Comparison of ENCODE assay signal across 18 cellular contexts in the genomic region with DNA sequence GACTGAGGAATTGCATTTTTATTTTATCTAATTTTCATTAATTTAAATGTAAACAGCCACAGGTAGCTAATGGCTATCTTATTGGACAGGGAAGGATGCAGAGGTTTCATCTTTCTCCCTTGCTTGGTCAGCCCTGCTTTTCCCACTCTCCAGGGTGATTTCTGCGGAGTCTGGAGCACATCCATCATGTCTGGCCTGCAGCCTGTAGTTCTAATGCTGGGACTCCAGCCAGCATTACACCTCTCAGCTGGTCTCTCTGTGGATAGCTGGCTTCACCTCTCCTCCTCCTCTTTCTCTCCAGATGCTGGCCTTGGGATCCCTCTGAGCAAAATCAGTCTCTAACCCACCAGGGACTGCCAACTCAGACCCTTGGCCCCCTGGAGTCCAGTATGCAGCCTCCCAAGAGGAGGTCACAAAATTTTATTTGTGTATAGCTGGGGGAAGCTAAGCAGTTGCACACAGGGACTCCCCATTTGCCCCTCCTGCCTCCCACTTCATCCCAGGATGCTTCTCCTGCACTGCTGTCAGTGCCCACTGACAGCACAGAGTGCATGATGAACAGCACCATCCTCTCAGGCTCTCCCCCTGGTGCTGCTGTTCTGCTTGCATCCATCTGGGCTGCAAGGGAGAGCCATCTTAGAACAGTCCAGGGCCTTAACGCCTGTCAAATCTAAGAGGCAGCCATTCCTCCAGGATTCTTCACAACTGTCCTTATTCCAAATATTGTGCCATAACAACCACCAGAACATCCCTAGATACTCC. TPM values are rescaled to one million over a fixed set of nuclear protein-coding genes. Genes with fewer than 3 reads are reported as not detected.
DNase-seq lines count a peak whose midpoint lies in the region; ATAC-seq and TF ChIP-seq lines count a peak whose summit lies in the region.
"Had no signal": no experiment of that assay in that cellular context is flagged by ENCODE, and none has a peak within 500 bp of the region (broad histone marks: within the 10 kb centered on the region; RNA-seq: fewer than 3 reads in every experiment).

No MANE protein-coding gene starts in this region.

- H3K36me3 ChIP-seq in PC-9 (ENCODE audit: low read depth), result no peaks in the 10 kb centered on the region

- H3K79me2 ChIP-seq in PC-9 (ENCODE audit: low read depth), result no peaks in the 10 kb centered on the region
- H3K79me2 ChIP-seq: parathyroid adenoma had no signal

- H3K4me3 ChIP-seq in AG10803 (ENCODE audit: low read length) (no peak overlapping the region), astrocyte of the spinal cord (ENCODE audit: low read depth, low read length) (no peak overlapping the region), PC-9 (no peak overlapping the region)
- H3K4me3 ChIP-seq: coronary artery had no signal

- H3K9me2 ChIP-seq in PC-9 (ENCODE audit: insufficient read depth), result no peaks in the 10 kb centered on the region

- BruUV-seq in PC-9 (replicated peaks; lab: Mats Ljungman, UMichigan), result no TSS peak

- TF ChIP-seq CTCF in AG10803 (conservative IDR thresholded peaks at IDR 0.05; ENCODE audit: low read length) (no peak), astrocyte of the spinal cord (IDR thresholded peaks at IDR 0.05; ENCODE audit: low read depth, low read length) (no peak), PC-9 (conservative IDR thresholded peaks at IDR 0.05) (no peak)

- peaks cover 54% of the 10 kb centered on the region for H3K27me3 ChIP-seq in PC-9 (ENCODE audit: insufficient read depth, low read depth)

- in situ Hi-C loops in astrocyte of the spinal cord (cut with HindIII; ENCODE audit: low sequenced_read_pairs), result no loop called here

- POLR2A ChIA-PET in PC-9 (lab: Charles Lee; ENCODE audit: unreplicated experiment), result no interaction called here

- ATAC-seq in left lobe of liver (peak; percentile 64), HG03520 (IDR thresholded peaks at IDR 0.05; ENCODE audit: unreplicated experiment) (no peak)
- ATAC-seq: activated T-cell treated with anti-CD3 and anti-CD28 coated beads, Interleukin-2, amount 50 U/mL, for 72 hours had no signal

- no peak overlapping the region for H3K4me2 ChIP-seq in PC-9

- H3K9me3 ChIP-seq in PC-9 (ENCODE audit: insufficient read depth, low read depth), result no peaks in the 10 kb centered on the region

- CTCF ChIA-PET in PC-9 (lab: Charles Lee), result no interaction called here

- H4K20me1 ChIP-seq in PC-9 (ENCODE audit: insufficient read depth), result no peaks in the 10 kb centered on the region

- intact Hi-C loops in PC-9 (cut with micrococcal nuclease; ENCODE audit: unreplicated experiment), result no loop called here

- no peak overlapping the region for H2AFZ ChIP-seq in PC-9
- H2AFZ ChIP-seq: parathyroid adenoma had no signal

- no peaks in the 10 kb centered on the region for H3K4me1 ChIP-seq in PC-9 (replicated peaks; ENCODE audit: insufficient read depth)
- H3K4me1 ChIP-seq: parathyroid adenoma had no signal

- H3F3A ChIP-seq in PC-9 (ENCODE audit: insufficient read depth, low read depth), result no peaks in the 10 kb centered on the region

- peak; percentile 25 for DNase-seq in AG10803 (ENCODE audit: low read depth)
- peak; percentile 29 for DNase-seq in NCI-H1694 (lab: John Stamatoyannopoulos, UW)
- peak; percentile 70 for DNase-seq in astrocyte of the spinal cord (ENCODE audit: low read depth, low spot score)
- no peak for DNase-seq in left lobe of liver (ENCODE audit: low spot score)
- no peak for DNase-seq in PC-9
- no peak for DNase-seq in NCI-H510A (lab: John Stamatoyannopoulos, UW)
- DNase-seq in iPS-NIHi11 (ENCODE audit: low spot score), result no peak
- DNase-seq: activated T-cell treated with anti-CD3 and anti-CD28 coated beads, Interleukin-2, amount 50 U/mL, for 72 hours; HFFc6; stimulated activated CD4-positive, alpha-beta T cell treated with anti-CD3 and anti-CD28 coated beads, Interleukin-12 subunit alpha, Interleukin-12 subunit beta, amount 100 ng/mL, for 4 hours; stimulated activated naive CD4-positive, alpha-beta T cell treated with Interleukin-2 at 50 U/mL for 16 hours had no signal

- no peak overlapping the region for H3K27ac ChIP-seq in PC-9
- H3K27ac ChIP-seq: coronary artery, epithelial cell of prostate, parathyroid adenoma had no signal

RNA-seq across cellular contexts. Expression of a gene that starts 1.7 kb away (rescaled TPM):
- total RNA-seq in left lobe of liver (not detected), PC-9 (2021) (not detected in 2 replicates)
- total RNA-seq: activated T-cell treated with anti-CD3 and anti-CD28 coated beads, Interleukin-2, amount 50 U/mL, for 72 hours; HFFc6; kidney epithelial cell; mucosa of gallbladder; NCI-H460 had no signal

Comparison
In these comparisons a context has a peak if more than half of its experiments do, and no peak if none do; other contexts are left out.
1. DNase-seq: peak in AG10803 (single experiment), NCI-H1694 (single experiment) and astrocyte of the spinal cord (single experiment); none in left lobe of liver (single experiment), PC-9 (0 of 2), NCI-H510A (single experiment) and iPS-NIHi11 (single experiment).